9 cellular contexts compared by ENCODE assay signal in the genomic region with DNA sequence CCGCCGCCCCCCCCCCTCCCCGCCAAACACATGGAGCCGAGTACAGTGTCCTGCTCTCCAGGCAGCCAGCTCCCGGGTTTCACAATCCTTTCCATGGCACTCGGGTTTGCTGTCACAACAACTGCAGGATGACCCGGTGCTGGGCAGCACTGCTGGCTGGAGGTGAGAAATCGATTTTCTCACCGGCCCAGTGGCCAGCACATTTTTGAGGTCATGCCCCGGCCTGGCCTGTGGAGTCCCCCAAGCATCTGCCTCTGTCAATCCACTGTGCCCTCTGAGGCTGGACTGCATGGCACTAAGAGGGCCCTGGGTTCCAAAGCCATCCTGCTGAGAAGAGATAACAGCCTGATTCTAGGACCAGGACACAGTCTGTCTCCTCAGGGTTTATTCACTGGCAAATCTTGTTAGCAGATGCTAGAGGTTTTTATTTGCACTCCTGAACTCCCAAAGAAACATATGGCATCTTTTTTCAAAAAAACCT.
DNase-seq lines count a peak whose midpoint lies in the region; ATAC-seq and TF ChIP-seq lines count a peak whose summit lies in the region.
"Had no signal": no experiment of that assay in that cellular context is flagged by ENCODE, and none has a peak within 500 bp of the region (broad histone marks: within the 10 kb centered on the region; RNA-seq: fewer than 3 reads in every experiment).

No MANE protein-coding gene starts in this region.

- H3K36me3 ChIP-seq in NT2/D1 (ENCODE audit: insufficient read depth, insufficient read length, low read length) (no peaks in the 10 kb centered on the region), gastrocnemius medialis (peaks cover 0 to 6% of the 10 kb centered on the region in 2 donors)

- no peak overlapping the region for H3K4me3 Mint-ChIP-seq in mesothelial cell of epicardium

- TF ChIP-seq CTCF in GM10266 (IDR thresholded peaks at IDR 0.05; ENCODE audit: control insufficient read depth, insufficient read depth, low read depth, missing control alignments) (no peak), gastrocnemius medialis (IDR thresholded peaks at IDR 0.05 in 4 of 5, conservative IDR thresholded peaks at IDR 0.05 in 1 of 5) (no peak), mesothelial cell of epicardium (IDR thresholded peaks at IDR 0.05; ENCODE audit: unreplicated experiment) (no peak)

- intact Hi-C loops in gastrocnemius medialis (cut with DNase I; ENCODE audit: low total_unique reads): loop anchor here (2.0 to 5.0 kb wide), 2 partner anchors 34 to 44 kb away; no protein-coding TSS in a partner anchor

- TF ChIP-seq POLR2A in gastrocnemius medialis (IDR thresholded peaks at IDR 0.05): no peak

- peaks cover 14% of the 10 kb centered on the region for H3K4me1 Mint-ChIP-seq in mesothelial cell of epicardium

- H3K9me3 Mint-ChIP-seq in mesothelial cell of epicardium: peaks cover 4% of the 10 kb centered on the region

- peaks cover 13% of the 10 kb centered on the region for H3K4me1 ChIP-seq in NT2/D1 (ENCODE audit: insufficient read depth, insufficient read length)
- peaks cover 18 to 19% of the 10 kb centered on the region in 2 donors for H3K4me1 ChIP-seq in gastrocnemius medialis

- H3K9me3 ChIP-seq in NT2/D1 (ENCODE audit: insufficient read depth, low read length) (no peaks in the 10 kb centered on the region), gastrocnemius medialis (no peaks in the 10 kb centered on the region)

- H3K4me3 ChIP-seq in NT2/D1 (ENCODE audit: insufficient read length, low read depth) (no peak overlapping the region), gastrocnemius medialis (no peak overlapping the region)

- no peaks in the 10 kb centered on the region for H3K27me3 Mint-ChIP-seq in mesothelial cell of epicardium (ENCODE audit: low read depth)

- DNase-seq in GM10266 (ENCODE audit: extremely low spot score) (peak; percentile 32), NT2/D1 (ENCODE audit: low read depth, low spot score) (no peak), fibroblast of gingiva (ENCODE audit: low read depth) (peak; percentile 49), gastrocnemius medialis (peak; percentile 40 to 69), SIG-M5 treated with dmso at 0.1 percent for 504 hours (lab: John Stamatoyannopoulos, UW; ENCODE audit: unreplicated experiment) (no peak), mesothelial cell of epicardium (ENCODE audit: low spot score in 2 of 2, unreplicated experiment in 2 of 2) (no peak), ecto neural progenitor cell (ENCODE audit: low spot score) (no peak)
- DNase-seq: NCI-H526 treated with DMSO at 0.1 percent for 48 hours had no signal

- in situ Hi-C loops in gastrocnemius medialis (cut with MboI; ENCODE audit: low sequenced_read_pairs in 4 of 4): no loop called here

- H3K27me3 ChIP-seq in NT2/D1 (ENCODE audit: insufficient read depth, insufficient read length) (no peaks in the 10 kb centered on the region), gastrocnemius medialis (no peaks in the 10 kb centered on the region)

- ATAC-seq in gastrocnemius medialis: peak; percentile 84 to 88
- ATAC-seq in HG03196 (IDR thresholded peaks at IDR 0.05; ENCODE audit: unreplicated experiment): no peak

- no peak overlapping the region for H3K27ac Mint-ChIP-seq in mesothelial cell of epicardium

- H3K36me3 Mint-ChIP-seq in mesothelial cell of epicardium: peaks cover 18% of the 10 kb centered on the region

- H3K9ac ChIP-seq in NT2/D1 (ENCODE audit: insufficient read length, low read depth): peak overlapping the region; percentile 46

- peak overlapping the region; percentile 40 to 77 (median 54) for H3K27ac ChIP-seq in gastrocnemius medialis

Comparison
In these comparisons a context has a peak if more than half of its experiments do, and no peak if none do; other contexts are left out.
1. DNase-seq: peak in GM10266 (single experiment), fibroblast of gingiva (single experiment) and gastrocnemius medialis (2 of 2); none in NT2/D1 (single experiment), SIG-M5 treated with dmso at 0.1 percent for 504 hours (single experiment), mesothelial cell of epicardium (0 of 2) and ecto neural progenitor cell (single experiment).